1 cellular context compared by ENCODE assay signal in genomic region chr3:158743664-158744566, GRCh38.
TF ChIP-seq lines count a peak whose summit lies in the region.

No MANE protein-coding gene starts in this region.

TF ChIP-seq in WTC11, 78 proteins besides CTCF, POLR2A, EP300 and RAD21 (continued from another document):
- TF ChIP-seq, protein P1, sequence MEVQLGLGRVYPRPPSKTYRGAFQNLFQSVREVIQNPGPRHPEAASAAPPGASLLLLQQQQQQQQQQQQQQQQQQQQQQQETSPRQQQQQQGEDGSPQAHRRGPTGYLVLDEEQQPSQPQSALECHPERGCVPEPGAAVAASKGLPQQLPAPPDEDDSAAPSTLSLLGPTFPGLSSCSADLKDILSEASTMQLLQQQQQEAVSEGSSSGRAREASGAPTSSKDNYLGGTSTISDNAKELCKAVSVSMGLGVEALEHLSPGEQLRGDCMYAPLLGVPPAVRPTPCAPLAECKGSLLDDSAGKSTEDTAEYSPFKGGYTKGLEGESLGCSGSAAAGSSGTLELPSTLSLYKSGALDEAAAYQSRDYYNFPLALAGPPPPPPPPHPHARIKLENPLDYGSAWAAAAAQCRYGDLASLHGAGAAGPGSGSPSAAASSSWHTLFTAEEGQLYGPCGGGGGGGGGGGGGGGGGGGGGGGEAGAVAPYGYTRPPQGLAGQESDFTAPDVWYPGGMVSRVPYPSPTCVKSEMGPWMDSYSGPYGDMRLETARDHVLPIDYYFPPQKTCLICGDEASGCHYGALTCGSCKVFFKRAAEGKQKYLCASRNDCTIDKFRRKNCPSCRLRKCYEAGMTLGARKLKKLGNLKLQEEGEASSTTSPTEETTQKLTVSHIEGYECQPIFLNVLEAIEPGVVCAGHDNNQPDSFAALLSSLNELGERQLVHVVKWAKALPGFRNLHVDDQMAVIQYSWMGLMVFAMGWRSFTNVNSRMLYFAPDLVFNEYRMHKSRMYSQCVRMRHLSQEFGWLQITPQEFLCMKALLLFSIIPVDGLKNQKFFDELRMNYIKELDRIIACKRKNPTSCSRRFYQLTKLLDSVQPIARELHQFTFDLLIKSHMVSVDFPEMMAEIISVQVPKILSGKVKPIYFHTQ (CRISPR knock-in tag; IDR thresholded peaks at IDR 0.05): no peak
- TF ChIP-seq, protein P2, sequence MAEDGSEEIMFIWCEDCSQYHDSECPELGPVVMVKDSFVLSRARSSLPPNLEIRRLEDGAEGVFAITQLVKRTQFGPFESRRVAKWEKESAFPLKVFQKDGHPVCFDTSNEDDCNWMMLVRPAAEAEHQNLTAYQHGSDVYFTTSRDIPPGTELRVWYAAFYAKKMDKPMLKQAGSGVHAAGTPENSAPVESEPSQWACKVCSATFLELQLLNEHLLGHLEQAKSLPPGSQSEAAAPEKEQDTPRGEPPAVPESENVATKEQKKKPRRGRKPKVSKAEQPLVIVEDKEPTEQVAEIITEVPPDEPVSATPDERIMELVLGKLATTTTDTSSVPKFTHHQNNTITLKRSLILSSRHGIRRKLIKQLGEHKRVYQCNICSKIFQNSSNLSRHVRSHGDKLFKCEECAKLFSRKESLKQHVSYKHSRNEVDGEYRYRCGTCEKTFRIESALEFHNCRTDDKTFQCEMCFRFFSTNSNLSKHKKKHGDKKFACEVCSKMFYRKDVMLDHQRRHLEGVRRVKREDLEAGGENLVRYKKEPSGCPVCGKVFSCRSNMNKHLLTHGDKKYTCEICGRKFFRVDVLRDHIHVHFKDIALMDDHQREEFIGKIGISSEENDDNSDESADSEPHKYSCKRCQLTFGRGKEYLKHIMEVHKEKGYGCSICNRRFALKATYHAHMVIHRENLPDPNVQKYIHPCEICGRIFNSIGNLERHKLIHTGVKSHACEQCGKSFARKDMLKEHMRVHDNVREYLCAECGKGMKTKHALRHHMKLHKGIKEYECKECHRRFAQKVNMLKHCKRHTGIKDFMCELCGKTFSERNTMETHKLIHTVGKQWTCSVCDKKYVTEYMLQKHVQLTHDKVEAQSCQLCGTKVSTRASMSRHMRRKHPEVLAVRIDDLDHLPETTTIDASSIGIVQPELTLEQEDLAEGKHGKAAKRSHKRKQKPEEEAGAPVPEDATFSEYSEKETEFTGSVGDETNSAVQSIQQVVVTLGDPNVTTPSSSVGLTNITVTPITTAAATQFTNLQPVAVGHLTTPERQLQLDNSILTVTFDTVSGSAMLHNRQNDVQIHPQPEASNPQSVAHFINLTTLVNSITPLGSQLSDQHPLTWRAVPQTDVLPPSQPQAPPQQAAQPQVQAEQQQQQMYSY (CRISPR knock-in tag; IDR thresholded peaks at IDR 0.05): no peak
- TF ChIP-seq CBFB (CRISPR knock-in tag; IDR thresholded peaks at IDR 0.05; ENCODE audit: low read depth) (no peak), FOXP1 (CRISPR knock-in tag; IDR thresholded peaks at IDR 0.05; ENCODE audit: borderline replicate concordance) (no peak)
- TF ChIP-seq, protein P3, sequence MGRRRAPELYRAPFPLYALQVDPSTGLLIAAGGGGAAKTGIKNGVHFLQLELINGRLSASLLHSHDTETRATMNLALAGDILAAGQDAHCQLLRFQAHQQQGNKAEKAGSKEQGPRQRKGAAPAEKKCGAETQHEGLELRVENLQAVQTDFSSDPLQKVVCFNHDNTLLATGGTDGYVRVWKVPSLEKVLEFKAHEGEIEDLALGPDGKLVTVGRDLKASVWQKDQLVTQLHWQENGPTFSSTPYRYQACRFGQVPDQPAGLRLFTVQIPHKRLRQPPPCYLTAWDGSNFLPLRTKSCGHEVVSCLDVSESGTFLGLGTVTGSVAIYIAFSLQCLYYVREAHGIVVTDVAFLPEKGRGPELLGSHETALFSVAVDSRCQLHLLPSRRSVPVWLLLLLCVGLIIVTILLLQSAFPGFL (CRISPR knock-in tag; IDR thresholded peaks at IDR 0.05; ENCODE audit: borderline replicate concordance): no peak
TF ChIP-seq in WTC11: peak in this region for 0.
